19 cellular contexts compared by ENCODE assay signal in the genomic region with DNA sequence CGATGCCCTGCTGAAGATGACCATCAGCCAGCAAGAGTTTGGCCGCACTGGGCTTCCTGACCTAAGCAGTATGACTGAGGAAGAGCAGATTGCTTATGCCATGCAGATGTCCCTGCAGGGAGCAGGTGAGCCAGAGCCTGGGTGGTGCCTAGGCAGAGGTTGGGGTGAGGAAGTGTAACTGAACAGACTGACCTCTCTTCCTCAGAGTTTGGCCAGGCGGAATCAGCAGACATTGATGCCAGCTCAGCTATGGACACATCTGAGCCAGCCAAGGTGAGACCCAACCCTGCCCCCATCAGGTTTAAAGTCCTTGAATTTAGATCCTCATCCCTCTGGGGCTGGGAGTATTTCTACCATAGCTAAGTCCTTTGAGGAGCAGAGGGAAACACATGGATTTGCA.
"Had no signal": no experiment of that assay in that cellular context is flagged by ENCODE, and none has a peak within 500 bp of the region (broad histone marks: within the 10 kb centered on the region; RNA-seq: fewer than 3 reads in every experiment).

No MANE protein-coding gene starts in this region.

- H3K27ac Mint-ChIP-seq: endodermal cell had no signal

- H3K9me3 Mint-ChIP-seq: endodermal cell; naive thymus-derived CD8-positive, alpha-beta T cell had no signal

- DNase-seq: effector CD4-positive, alpha-beta T cell; endodermal cell; foreskin melanocyte; heart left ventricle; hippocampal formation; left colon; mucosa of descending colon; naive thymus-derived CD8-positive, alpha-beta T cell; pancreas; psoas muscle; retina; spleen; stimulated activated CD4-positive, alpha-beta T cell treated with anti-CD3 and anti-CD28 coated beads, Interleukin-15, amount 100 ng/mL, for 24 hours; stimulated activated CD4-positive, alpha-beta T cell treated with anti-CD3 and anti-CD28 coated beads, Interleukin-1b, Interleukin-23, amount 100 ng/mL, for 48 hours; stimulated activated CD4-positive, alpha-beta T cell treated with anti-CD3 and anti-CD28 coated beads, Interleukin-4, amount 100 ng/mL, for 24 hours; stimulated activated naive CD4-positive, alpha-beta T cell; trophoblast cell had no signal

- H3K27ac ChIP-seq: coronary artery, heart left ventricle, pancreas, psoas muscle had no signal

- H3K27me3 Mint-ChIP-seq: naive thymus-derived CD8-positive, alpha-beta T cell had no signal

- H3K27me3 ChIP-seq: heart left ventricle, pancreas, spleen had no signal

- H3K4me3 ChIP-seq: coronary artery, heart left ventricle, mucosa of descending colon, pancreas, psoas muscle, spleen had no signal

- H3K4me3 Mint-ChIP-seq: endodermal cell; naive thymus-derived CD8-positive, alpha-beta T cell had no signal

- H3K9me3 ChIP-seq: heart left ventricle, mucosa of descending colon, pancreas, psoas muscle, spleen had no signal

- H3K4me1 ChIP-seq: pancreas, psoas muscle had no signal

- ATAC-seq: heart left ventricle; left colon; mucosa of descending colon; naive thymus-derived CD8-positive, alpha-beta T cell; psoas muscle; sciatic nerve had no signal
